In the genomic region with DNA sequence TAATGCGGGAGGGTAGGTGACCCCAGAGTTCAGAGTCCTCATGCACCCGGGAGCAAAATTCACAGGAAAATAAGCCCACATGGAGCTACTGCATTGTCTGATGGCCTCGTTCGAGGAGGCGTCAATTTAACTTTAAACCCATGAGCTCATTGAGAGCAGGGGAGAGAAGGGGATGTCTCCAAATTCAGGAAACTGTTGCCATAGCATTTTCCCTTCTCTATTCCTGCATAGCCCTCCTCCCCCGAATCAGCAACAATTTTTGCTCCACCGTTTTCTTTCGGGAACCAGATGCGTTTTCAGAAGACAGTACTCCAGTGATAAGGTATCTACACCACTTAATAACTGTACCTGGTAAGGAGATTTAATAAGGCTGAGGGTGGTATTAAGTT, we compare ENCODE assay signal across 17 cellular contexts. TPM values are rescaled to one million over a fixed set of nuclear protein-coding genes. Genes with fewer than 3 reads are reported as not detected.
A peak's percentile ranks its signal among the peaks of the same experiment; 100 is the strongest.
DNase-seq lines count a peak whose midpoint lies in the region; ATAC-seq and TF ChIP-seq lines count a peak whose summit lies in the region.
"Had no signal": no experiment of that assay in that cellular context is flagged by ENCODE, and none has a peak within 500 bp of the region (broad histone marks: within the 10 kb centered on the region; RNA-seq: fewer than 3 reads in every experiment).

No MANE protein-coding gene starts in this region.

- DNase-seq in NCI-H345 treated with DMSO at 0.1 percent for 48 hours (lab: John Stamatoyannopoulos, UW; ENCODE audit: unreplicated experiment) (peak; percentile 63), NCI-H345 (lab: John Stamatoyannopoulos, UW) (no peak), NT2/D1 (ENCODE audit: low read depth, low spot score) (no peak), fibroblast of lung (ENCODE audit: low read depth in 2 of 2) (no peak), smooth muscle cell (lab: John Stamatoyannopoulos, UW; ENCODE audit: unreplicated experiment) (no peak), NCI-H187 treated with DMSO at 0.1 percent for 48 hours (lab: John Stamatoyannopoulos, UW) (no peak), pons (ENCODE audit: low spot score) (no peak)
- DNase-seq: activated CD4-positive, alpha-beta T cell treated with anti-CD3 and anti-CD28 coated beads, Interleukin-2, amount 50 U/mL, for 1 hour; activated T-cell treated with anti-CD3 and anti-CD28 coated beads, Interleukin-2, amount 50 U/mL, for 48 hours; colonic mucosa; HCEC 1CT; stimulated activated naive CD4-positive, alpha-beta T cell treated with Interleukin-2 at 50 U/mL for 16 hours had no signal

- H3K36me3 ChIP-seq in NT2/D1 (ENCODE audit: insufficient read depth, insufficient read length, low read length) (no peaks in the 10 kb centered on the region), fibroblast of lung (ENCODE audit: control insufficient read depth, insufficient read depth, low read length) (no peaks in the 10 kb centered on the region), smooth muscle cell (ENCODE audit: low read depth) (no peaks in the 10 kb centered on the region)
- H3K36me3 ChIP-seq: adrenal gland, colonic mucosa had no signal

- no peak for ATAC-seq in HG02840 (IDR thresholded peaks at IDR 0.05; ENCODE audit: low FRiP score, unreplicated experiment)

- H2AFZ ChIP-seq in fibroblast of lung (ENCODE audit: low read length) (no peak overlapping the region), smooth muscle cell (ENCODE audit: low read depth) (no peak overlapping the region)

- H3K9me3 ChIP-seq in NT2/D1 (ENCODE audit: insufficient read depth, low read length) (no peaks in the 10 kb centered on the region), fibroblast of lung (ENCODE audit: control insufficient read depth, insufficient read depth, low read depth, low read length) (no peaks in the 10 kb centered on the region), smooth muscle cell (replicated peaks; ENCODE audit: low read depth) (no peaks in the 10 kb centered on the region)
- H3K9me3 ChIP-seq: A549, adrenal gland, colonic mucosa had no signal

- no peak overlapping the region for H3K9ac ChIP-seq in NT2/D1 (ENCODE audit: insufficient read length, low read depth)
- no peak overlapping the region for H3K9ac ChIP-seq in fibroblast of lung (ENCODE audit: insufficient read depth, low read length)
- no peak overlapping the region for H3K9ac ChIP-seq in smooth muscle cell (ENCODE audit: low read depth)

- H3K79me2 ChIP-seq in fibroblast of lung (ENCODE audit: control insufficient read depth, insufficient read depth, low read length) (no peaks in the 10 kb centered on the region), smooth muscle cell (ENCODE audit: low read depth) (no peaks in the 10 kb centered on the region)

- no peaks in the 10 kb centered on the region for H3F3A ChIP-seq in smooth muscle cell (ENCODE audit: low read depth)

- WGBS in smooth muscle cell (ENCODE audit: low lambda C conversion rate), result 6% methylated on average over 9 of the region's 9 CpGs

- H3K4me2 ChIP-seq in fibroblast of lung (ENCODE audit: extremely low read depth, insufficient read depth, low read length), result peak overlapping the region; percentile 9
- H3K4me2 ChIP-seq in smooth muscle cell, result peak overlapping the region; percentile 91

- TF ChIP-seq CTCF in fibroblast of lung (conservative IDR thresholded peaks at IDR 0.05 in 1 of 2, IDR thresholded peaks at IDR 0.05 in 1 of 2; ENCODE audit: low read depth in 1 of 2, low read length in 2 of 2) (no peak), smooth muscle cell (IDR thresholded peaks at IDR 0.05; ENCODE audit: borderline replicate concordance, insufficient read depth, poor library complexity, severe bottlenecking) (no peak)

- peaks cover 94% of the 10 kb centered on the region for H3K27me3 ChIP-seq in NT2/D1 (ENCODE audit: insufficient read depth, insufficient read length)
- H3K27me3 ChIP-seq in fibroblast of lung (ENCODE audit: control insufficient read depth, insufficient read depth, low read length), result peaks cover 39% of the 10 kb centered on the region
- H3K27me3 ChIP-seq in smooth muscle cell (ENCODE audit: low read depth), result peaks cover 100% of the 10 kb centered on the region

- H4K20me1 ChIP-seq in fibroblast of lung (ENCODE audit: control insufficient read depth, extremely low read depth, insufficient read depth, low read length) (no peaks in the 10 kb centered on the region), smooth muscle cell (ENCODE audit: low read depth) (no peaks in the 10 kb centered on the region)

- H3K4me3 ChIP-seq in NT2/D1 (ENCODE audit: insufficient read length, low read depth) (peak overlapping the region; percentile 35), fibroblast of lung (replicated peaks in 1 of 4; ENCODE audit: control extremely low read depth in 1 of 4, insufficient read depth in 1 of 4, low read depth in 3 of 4, low read length in 4 of 4) (no peak overlapping the region), smooth muscle cell (peak overlapping the region; percentile 53)
- H3K4me3 ChIP-seq: colonic mucosa had no signal

- H3K27ac ChIP-seq in fibroblast of lung (ENCODE audit: insufficient read depth, low read length) (no peak overlapping the region), smooth muscle cell (ENCODE audit: low read depth) (no peak overlapping the region)
- H3K27ac ChIP-seq: A549, adrenal gland, colonic mucosa had no signal

- H3K4me1 ChIP-seq in NT2/D1 (ENCODE audit: insufficient read depth, insufficient read length) (peaks cover 7% of the 10 kb centered on the region), fibroblast of lung (ENCODE audit: control insufficient read depth, extremely low read depth, insufficient read depth, low read length) (no peaks in the 10 kb centered on the region), smooth muscle cell (ENCODE audit: low read depth) (peaks cover 40% of the 10 kb centered on the region)
- H3K4me1 ChIP-seq: A549, colonic mucosa had no signal

RNA-seq across cellular contexts. Expression of a gene that starts 0.3 kb away (rescaled TPM):
- total RNA-seq in fibroblast of lung (2.1 and 2.6 TPM in 2 replicates), smooth muscle cell (38.6 and 44.4 TPM in 2 replicates)
- polyA plus RNA-seq in fibroblast of lung (0.92 and 19.3 TPM in 2 replicates), smooth muscle cell (27.7 and 40.5 TPM in 2 replicates)
- 0.31 and 10.2 TPM in 2 replicates for polyA plus RNA-seq in fibroblast of lung (2012)
- 2.5 TPM in 1 of 2 replicates, not detected in the other for polyA minus RNA-seq in fibroblast of lung (ENCODE audit: low replicate concordance)
- total RNA-seq: lung microvascular endothelial cell, omental fat pad had no signal

Comparison
In these comparisons a context has a peak if more than half of its experiments do, and no peak if none do; other contexts are left out.
1. H3K4me3 ChIP-seq: peak in NT2/D1 (single experiment) and smooth muscle cell (single experiment); none in fibroblast of lung (0 of 4).
2. RNA of a gene that starts 0.3 kb away (total RNA-seq): 38.6 to 44.4 TPM in smooth muscle cell; 2.1 to 2.6 TPM in fibroblast of lung; every median in the first group is over 10 times any median in the second.